In the genomic region with DNA sequence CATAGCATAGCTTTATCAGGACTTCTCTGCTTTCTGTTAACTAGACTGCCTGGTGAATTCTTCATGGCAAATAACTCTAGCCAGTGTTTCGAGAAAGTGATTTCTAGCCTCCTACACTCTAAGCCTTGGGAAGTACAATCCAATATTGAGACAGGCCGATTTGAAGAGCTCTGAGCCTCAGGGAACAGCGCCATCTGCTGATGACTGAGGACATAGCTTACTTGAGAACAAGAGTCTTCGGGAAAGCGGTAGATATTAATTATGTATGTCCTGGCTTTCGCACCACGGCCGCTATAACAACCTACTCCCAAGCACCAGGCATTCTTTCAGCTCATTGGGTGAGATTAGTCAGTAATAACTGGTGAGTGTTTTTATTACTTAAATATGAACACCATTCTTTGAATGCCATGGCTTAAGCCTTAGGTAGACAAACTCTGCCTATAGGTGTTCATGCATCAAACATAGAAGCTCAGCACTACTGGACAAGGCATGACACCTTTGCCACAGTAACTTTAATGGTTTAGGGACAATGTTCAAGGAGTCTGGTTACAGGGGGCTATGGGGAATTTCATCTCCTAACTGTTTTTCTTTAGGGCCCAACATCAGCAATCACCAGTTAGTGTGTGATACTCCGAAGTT, we compare ENCODE assay signal across 8 cellular contexts.
A peak's percentile ranks its signal among the peaks of the same experiment; 100 is the strongest.
DNase-seq lines count a peak whose midpoint lies in the region; ATAC-seq lines count a peak whose summit lies in the region.

No MANE protein-coding gene starts in this region.

- DNase-seq in COLO668 (lab: John Stamatoyannopoulos, UW; ENCODE audit: unreplicated experiment) (peak; percentile 88), NCI-H526 treated with DMSO at 0.1 percent for 48 hours (lab: John Stamatoyannopoulos, UW) (peak; percentile 73), adipocyte (ENCODE audit: low read depth) (peak; percentile 89), left cardiac atrium (peak; percentile 82), retina (peak; percentile 76), OCI-M2 (lab: John Stamatoyannopoulos, UW; ENCODE audit: unreplicated experiment) (no peak)

- no peak overlapping the region for H3K4me3 ChIP-seq in adipocyte (ENCODE audit: low read length)

- no peaks in the 10 kb centered on the region for H3K9me3 ChIP-seq in adipocyte (ENCODE audit: control insufficient read depth, low read length)

- intact Hi-C loops in left cardiac atrium (cut with DNase I): loop anchor here in 1 of 2 donors (5.0 to 10.0 kb wide), 4 partner anchors 174 to 1144 kb away; partner anchors contain the start of gene BMP2

- H3K36me3 ChIP-seq in adipocyte (ENCODE audit: control insufficient read depth, insufficient read depth, low read length, severe bottlenecking): no peaks in the 10 kb centered on the region

- peaks cover 3% of the 10 kb centered on the region for H3K27me3 ChIP-seq in adipocyte (replicated peaks; ENCODE audit: control insufficient read depth, insufficient read depth, low read length)

- H3K4me1 ChIP-seq in adipocyte (ENCODE audit: control insufficient read depth, insufficient read depth, low read length): no peaks in the 10 kb centered on the region

- no peak overlapping the region for H3K9ac ChIP-seq in adipocyte (ENCODE audit: low read length)

- peak; percentile 95 for ATAC-seq in GM18868 (IDR thresholded peaks at IDR 0.05; ENCODE audit: unreplicated experiment)
- ATAC-seq in HG03571 (IDR thresholded peaks at IDR 0.05; ENCODE audit: unreplicated experiment): peak; percentile 57
- peak; percentile 83 to 88 for ATAC-seq in left cardiac atrium
